In the genomic region with DNA sequence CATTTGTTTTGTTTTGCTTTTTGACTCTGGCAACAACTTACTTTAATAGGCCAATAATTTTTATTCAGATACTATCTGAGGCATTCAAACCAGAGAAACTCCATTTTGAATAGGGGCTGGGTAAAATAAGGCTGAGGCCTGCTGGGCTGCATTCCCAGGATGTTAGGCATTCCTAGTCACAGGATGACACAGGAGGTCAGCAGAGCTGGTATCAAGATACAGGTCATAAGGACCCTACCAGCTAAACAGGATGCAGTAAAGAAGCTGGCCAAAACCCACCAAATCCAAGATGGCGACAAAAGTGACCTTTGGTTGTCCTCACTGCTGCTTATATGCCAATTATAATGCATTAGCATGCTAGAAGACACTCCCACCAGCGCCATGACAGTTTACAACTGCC, we compare ENCODE assay signal across 24 cellular contexts.
DNase-seq lines count a peak whose midpoint lies in the region; FAIRE-seq and TF ChIP-seq lines count a peak whose summit lies in the region.
"Had no signal": no experiment of that assay in that cellular context is flagged by ENCODE, and none has a peak within 500 bp of the region (broad histone marks: within the 10 kb centered on the region; RNA-seq: fewer than 3 reads in every experiment).

No MANE protein-coding gene starts in this region.

- H3K4me1 Mint-ChIP-seq in neural progenitor cell, result peaks cover 10% of the 10 kb centered on the region
- H3K4me1 Mint-ChIP-seq: activated naive CD8-positive, alpha-beta T cell treated with anti-CD3 and anti-CD28 coated beads, Interleukin-2, amount 50 U/mL, for 24 hours; activated T-helper 17 cell treated with anti-CD3 and anti-CD28 coated beads, Interleukin-2, amount 50 U/mL, for 72 hours; brain; neural crest cell; stimulated activated effector memory CD8-positive, alpha-beta T cell treated with anti-CD3 and anti-CD28 coated beads, Interleukin-12 subunit alpha, Interleukin-12 subunit beta, amount 100 ng/mL, for 72 hours had no signal

- H3K27ac ChIP-seq in neural progenitor cell (no peak overlapping the region), OCI-LY7 (ENCODE audit: low read depth, low read length, poor library complexity, severe bottlenecking) (no peak overlapping the region), stomach (no peak overlapping the region)
- H3K27ac ChIP-seq: coronary artery, hepatocyte, thyroid gland had no signal

- H2AFZ ChIP-seq in neural progenitor cell (replicated peaks) (peak overlapping the region; percentile 66), OCI-LY7 (ENCODE audit: low read length) (no peak overlapping the region)
- H2AFZ ChIP-seq: hepatocyte had no signal

- peaks cover 2% of the 10 kb centered on the region for H3K27me3 Mint-ChIP-seq in neural progenitor cell (ENCODE audit: insufficient read depth, low read depth)
- H3K27me3 Mint-ChIP-seq: activated naive CD8-positive, alpha-beta T cell treated with anti-CD3 and anti-CD28 coated beads, Interleukin-2, amount 50 U/mL, for 24 hours; activated T-helper 17 cell treated with anti-CD3 and anti-CD28 coated beads, Interleukin-2, amount 50 U/mL, for 72 hours; CD4-positive, alpha-beta T cell had no signal

- no peaks in the 10 kb centered on the region for H3K36me3 Mint-ChIP-seq in neural progenitor cell
- H3K36me3 Mint-ChIP-seq: brain; stimulated activated effector memory CD8-positive, alpha-beta T cell treated with anti-CD3 and anti-CD28 coated beads, Interleukin-12 subunit alpha, Interleukin-12 subunit beta, amount 100 ng/mL, for 72 hours had no signal

- H3K9me3 ChIP-seq in neural progenitor cell (ENCODE audit: low read depth) (no peaks in the 10 kb centered on the region), OCI-LY7 (ENCODE audit: low read length) (no peaks in the 10 kb centered on the region), stomach (no peaks in the 10 kb centered on the region)
- H3K9me3 ChIP-seq: thyroid gland had no signal

- WGBS in stomach, 5 donors, result 92 to 97% (median 96%) methylated on average over 2 of the region's 2 CpGs

- H3K4me1 ChIP-seq in neural progenitor cell (peaks cover 27% of the 10 kb centered on the region), OCI-LY7 (ENCODE audit: insufficient read depth, low read length, poor library complexity, severe bottlenecking) (no peaks in the 10 kb centered on the region), stomach (no peaks in the 10 kb centered on the region)
- H3K4me1 ChIP-seq: thyroid gland had no signal

- peaks cover 3% of the 10 kb centered on the region for H3F3A ChIP-seq in neural progenitor cell (ENCODE audit: low read depth)

- BruUV-seq in OCI-LY7 (replicated peaks; lab: Mats Ljungman, UMichigan), result no TSS peak

- H3K4me3 Mint-ChIP-seq in neural progenitor cell, result no peak overlapping the region
- H3K4me3 Mint-ChIP-seq: activated naive CD8-positive, alpha-beta T cell treated with anti-CD3 and anti-CD28 coated beads, Interleukin-2, amount 50 U/mL, for 24 hours; activated T-helper 17 cell treated with anti-CD3 and anti-CD28 coated beads, Interleukin-2, amount 50 U/mL, for 72 hours; brain; CD4-positive, alpha-beta T cell; neural crest cell; stimulated activated effector memory CD8-positive, alpha-beta T cell treated with anti-CD3 and anti-CD28 coated beads, Interleukin-12 subunit alpha, Interleukin-12 subunit beta, amount 100 ng/mL, for 72 hours had no signal

- H3K36me3 ChIP-seq in bronchial epithelial cell (ENCODE audit: control insufficient read depth, insufficient read depth, low read length), result no peaks in the 10 kb centered on the region
- H3K36me3 ChIP-seq in neural progenitor cell, result no peaks in the 10 kb centered on the region
- no peaks in the 10 kb centered on the region for H3K36me3 ChIP-seq in OCI-LY7 (ENCODE audit: insufficient read depth, low read length)
- H3K36me3 ChIP-seq in stomach, result no peaks in the 10 kb centered on the region
- H3K36me3 ChIP-seq: thyroid gland had no signal

- CTCF ChIA-PET in OCI-LY7 (lab: Charles Lee; ENCODE audit: unreplicated experiment), result no interaction called here

- DNase-seq in ELR (ENCODE audit: low read depth), result peak; percentile 54
- DNase-seq in M059J (ENCODE audit: low read depth), result peak; percentile 55
- DNase-seq in bronchial epithelial cell (ENCODE audit: low read depth), result peak; percentile 46
- peak; percentile 11 for DNase-seq in neural progenitor cell (ENCODE audit: low spot score)
- no peak for DNase-seq in NCI-H128 (lab: John Stamatoyannopoulos, UW; ENCODE audit: unreplicated experiment)
- DNase-seq in OCI-LY7 (ENCODE audit: low spot score), result no peak
- no peak for DNase-seq in stomach
- DNase-seq in frontal cortex (ENCODE audit: low spot score in 2 of 2), result no peak
- DNase-seq: activated CD4-positive, alpha-beta T cell treated with anti-CD3 and anti-CD28 coated beads for 48 hours; activated naive CD8-positive, alpha-beta T cell treated with anti-CD3 and anti-CD28 coated beads, Interleukin-2, amount 50 U/mL, for 24 hours; CD4-positive, alpha-beta T cell; DMS53; foreskin fibroblast; NCI-H1436 treated with DMSO at 0.1 percent for 48 hours; NCI-H2171 treated with DMSO at 0.1 percent for 48 hours; thyroid gland had no signal

- H3K4me2 ChIP-seq in neural progenitor cell (no peak overlapping the region), OCI-LY7 (ENCODE audit: low read length) (no peak overlapping the region)
- H3K4me2 ChIP-seq: hepatocyte had no signal

- no peak for FAIRE-seq in bronchial epithelial cell (lab: Jason Lieb, UNC)
- no peak for FAIRE-seq in frontal cortex (lab: Jason Lieb, UNC)
- FAIRE-seq: endothelial cell of umbilical vein, RCC 7860 had no signal

- H3K9ac ChIP-seq in neural progenitor cell, result no peak overlapping the region

- H3K9me3 Mint-ChIP-seq in neural progenitor cell, result no peaks in the 10 kb centered on the region
- H3K9me3 Mint-ChIP-seq: activated naive CD8-positive, alpha-beta T cell treated with anti-CD3 and anti-CD28 coated beads, Interleukin-2, amount 50 U/mL, for 24 hours; activated T-helper 17 cell treated with anti-CD3 and anti-CD28 coated beads, Interleukin-2, amount 50 U/mL, for 72 hours; brain; CD4-positive, alpha-beta T cell; neural crest cell; stimulated activated effector memory CD8-positive, alpha-beta T cell treated with anti-CD3 and anti-CD28 coated beads, Interleukin-12 subunit alpha, Interleukin-12 subunit beta, amount 100 ng/mL, for 72 hours had no signal

- POLR2A ChIA-PET in OCI-LY7 (lab: Charles Lee), result no interaction called here

- H3K9me2 ChIP-seq in OCI-LY7 (ENCODE audit: insufficient read depth, low read length), result no peaks in the 10 kb centered on the region

- no peak for TF ChIP-seq POLR2A in stomach (IDR thresholded peaks at IDR 0.05)

- no peaks in the 10 kb centered on the region for H4K20me1 ChIP-seq in neural progenitor cell (ENCODE audit: low read depth)
- no peaks in the 10 kb centered on the region for H4K20me1 ChIP-seq in OCI-LY7 (ENCODE audit: insufficient read depth, low read length)

- H3K79me2 ChIP-seq in neural progenitor cell (ENCODE audit: low read depth), result no peaks in the 10 kb centered on the region
- no peaks in the 10 kb centered on the region for H3K79me2 ChIP-seq in OCI-LY7 (ENCODE audit: insufficient read depth, low read depth, low read length)
- H3K79me2 ChIP-seq: hepatocyte had no signal

- no peak overlapping the region for H3K27ac Mint-ChIP-seq in neural progenitor cell
- H3K27ac Mint-ChIP-seq: activated naive CD8-positive, alpha-beta T cell treated with anti-CD3 and anti-CD28 coated beads, Interleukin-2, amount 50 U/mL, for 24 hours; activated T-helper 17 cell treated with anti-CD3 and anti-CD28 coated beads, Interleukin-2, amount 50 U/mL, for 72 hours; brain; CD4-positive, alpha-beta T cell; stimulated activated effector memory CD8-positive, alpha-beta T cell treated with anti-CD3 and anti-CD28 coated beads, Interleukin-12 subunit alpha, Interleukin-12 subunit beta, amount 100 ng/mL, for 72 hours had no signal

- TF ChIP-seq CTCF in bronchial epithelial cell (IDR thresholded peaks at IDR 0.05; ENCODE audit: insufficient read depth, low read length, severe bottlenecking), result no peak
- no peak for TF ChIP-seq CTCF in neural progenitor cell (IDR thresholded peaks at IDR 0.05)
- no peak for TF ChIP-seq CTCF in OCI-LY7 (conservative IDR thresholded peaks at IDR 0.05; ENCODE audit: low read length)
- TF ChIP-seq CTCF in stomach (IDR thresholded peaks at IDR 0.05), result no peak

- TF ChIP-seq EP300 in stomach (IDR thresholded peaks at IDR 0.05), result no peak

- H3K27me3 ChIP-seq in bronchial epithelial cell (ENCODE audit: control insufficient read depth, insufficient read depth, low read length) (no peaks in the 10 kb centered on the region), neural progenitor cell (no peaks in the 10 kb centered on the region), stomach (no peaks in the 10 kb centered on the region)
- H3K27me3 ChIP-seq: hepatocyte, thyroid gland had no signal

- intact Hi-C loops in OCI-LY7 (cut with micrococcal nuclease; ENCODE audit: unreplicated experiment), result no loop called here
- intact Hi-C loops in stomach (cut with DNase I; ENCODE audit: low total_unique reads), result no loop called here

- H3K4me3 ChIP-seq in bronchial epithelial cell (ENCODE audit: low read depth, low read length) (no peak overlapping the region), neural progenitor cell (no peak overlapping the region), OCI-LY7 (ENCODE audit: low read depth, low read length, poor library complexity, severe bottlenecking) (no peak overlapping the region), stomach (no peak overlapping the region)
- H3K4me3 ChIP-seq: coronary artery, hepatocyte, thyroid gland had no signal

Comparison
In these comparisons a context has a peak if more than half of its experiments do, and no peak if none do; other contexts are left out.
1. DNase-seq: peak in ELR (single experiment), M059J (single experiment), bronchial epithelial cell (single experiment) and neural progenitor cell (single experiment); none in NCI-H128 (single experiment), OCI-LY7 (single experiment), stomach (single experiment) and frontal cortex (0 of 2).